In the genomic region with DNA sequence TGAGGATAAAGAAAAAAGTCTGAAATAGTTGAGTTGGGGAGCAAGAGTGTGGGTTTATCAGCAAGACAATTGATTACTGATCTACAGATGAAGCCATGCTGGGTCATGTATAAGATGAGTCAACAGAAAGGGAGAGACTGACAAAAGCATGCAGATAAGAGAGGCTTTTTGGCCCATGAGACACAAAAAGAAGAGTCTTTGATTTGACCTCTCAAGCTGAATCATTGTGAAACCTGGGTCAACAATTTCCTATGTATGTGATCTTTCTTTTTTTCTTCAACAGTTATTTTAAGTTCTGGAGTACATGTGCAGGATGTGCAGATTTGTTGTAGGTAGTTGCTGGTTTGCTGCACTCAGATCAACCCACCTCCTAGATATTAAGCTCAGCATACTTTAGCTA, we compare ENCODE assay signal across 18 cellular contexts. TPM values are rescaled to one million over a fixed set of nuclear protein-coding genes. Genes with fewer than 3 reads are reported as not detected.
DNase-seq lines count a peak whose midpoint lies in the region; ATAC-seq lines count a peak whose summit lies in the region.
"Had no signal": no experiment of that assay in that cellular context is flagged by ENCODE, and none has a peak within 500 bp of the region (broad histone marks: within the 10 kb centered on the region; RNA-seq: fewer than 3 reads in every experiment).

No MANE protein-coding gene starts in this region.

- ATAC-seq in GM18511 (IDR thresholded peaks at IDR 0.05; ENCODE audit: unreplicated experiment) (peak; percentile 90), GM21381 (IDR thresholded peaks at IDR 0.05; ENCODE audit: unreplicated experiment) (peak; percentile 68), HG02885 (IDR thresholded peaks at IDR 0.05; ENCODE audit: poor library complexity, unreplicated experiment) (peak; percentile 85), HG03565 (IDR thresholded peaks at IDR 0.05; ENCODE audit: unreplicated experiment) (peak; percentile 77), esophagus mucosa (no peak)
- ATAC-seq: effector memory CD8-positive, alpha-beta T cell; stimulated activated naive B cell treated with anti-CD40 and anti-IgM and Interleukin-4, amounts not matched to agents 10 μg/mL and 1 μg/mL and 100 μg/mL, for 72 hours had no signal

- intact Hi-C loops in activated T-helper 1 cell treated with anti-CD3 and anti-CD28 coated beads, Interleukin-12 subunit alpha, Interleukin-12 subunit beta, Interleukin-2, Interleukin-4 antibody, amounts not matched to agents 30 ng/mL and 10 ng/mL and 1 ng/mL, durations not matched to agents 14 hours and 24 hours and 36 hours (cut with micrococcal nuclease), result no loop called here

- no peak overlapping the region for H3K27ac Mint-ChIP-seq in activated T-helper 1 cell treated with anti-CD3 and anti-CD28 coated beads, Interleukin-12 subunit alpha, Interleukin-12 subunit beta, Interleukin-2, Interleukin-4 antibody, amounts not matched to agents 30 ng/mL and 10 ng/mL and 1 ng/mL, durations not matched to agents 14 hours and 24 hours and 36 hours
- H3K27ac Mint-ChIP-seq: activated CD4-positive, alpha-beta T cell treated with anti-CD3 and anti-CD28 coated beads, Interleukin-2, amount 10 ng/mL, durations not matched to agents 24 days and 14 days; brain; effector memory CD8-positive, alpha-beta T cell; stimulated activated naive B cell treated with anti-CD40 and anti-IgM and Interleukin-4, amounts not matched to agents 10 μg/mL and 1 μg/mL and 100 μg/mL, for 72 hours; T-helper 2 cell treated with Interferon-gamma antibody and Interleukin-4, amounts not matched to agents 5 μg/mL and 100 μg/mL, for 36 hours had no signal

- no peaks in the 10 kb centered on the region for H3K36me3 Mint-ChIP-seq in activated T-helper 1 cell treated with anti-CD3 and anti-CD28 coated beads, Interleukin-12 subunit alpha, Interleukin-12 subunit beta, Interleukin-2, Interleukin-4 antibody, amounts not matched to agents 30 ng/mL and 10 ng/mL and 1 ng/mL, durations not matched to agents 14 hours and 24 hours and 36 hours (ENCODE audit: low read depth)
- H3K36me3 Mint-ChIP-seq: brain; stimulated activated naive B cell treated with anti-CD40 and anti-IgM and Interleukin-4, amounts not matched to agents 10 μg/mL and 1 μg/mL and 100 μg/mL, for 72 hours had no signal

- no peak overlapping the region for H3K4me3 Mint-ChIP-seq in activated T-helper 1 cell treated with anti-CD3 and anti-CD28 coated beads, Interleukin-12 subunit alpha, Interleukin-12 subunit beta, Interleukin-2, Interleukin-4 antibody, amounts not matched to agents 30 ng/mL and 10 ng/mL and 1 ng/mL, durations not matched to agents 14 hours and 24 hours and 36 hours
- H3K4me3 Mint-ChIP-seq: activated CD4-positive, alpha-beta T cell treated with anti-CD3 and anti-CD28 coated beads, Interleukin-2, amount 10 ng/mL, durations not matched to agents 24 days and 14 days; brain; effector memory CD8-positive, alpha-beta T cell; stimulated activated naive B cell treated with anti-CD40 and anti-IgM and Interleukin-4, amounts not matched to agents 10 μg/mL and 1 μg/mL and 100 μg/mL, for 72 hours; T-helper 2 cell treated with Interferon-gamma antibody and Interleukin-4, amounts not matched to agents 5 μg/mL and 100 μg/mL, for 36 hours had no signal

- DNase-seq in GF-D8 (lab: John Stamatoyannopoulos, UW) (no peak), occipital lobe (lab: John Stamatoyannopoulos, UW) (no peak)
- DNase-seq in activated T-helper 1 cell treated with anti-CD3 and anti-CD28 coated beads, Interleukin-12 subunit alpha, Interleukin-12 subunit beta, Interleukin-2, Interleukin-4 antibody, amounts not matched to agents 30 ng/mL and 10 ng/mL and 1 ng/mL, durations not matched to agents 14 hours and 24 hours and 36 hours (ENCODE audit: low spot score), result no peak
- DNase-seq: activated CD4-positive, alpha-beta T cell treated with anti-CD3 and anti-CD28 coated beads, Interleukin-2, amount 10 ng/mL, durations not matched to agents 24 days and 14 days; activated effector memory CD4-positive, alpha-beta T cell treated with anti-CD3 and anti-CD28 coated beads, Interleukin-2, amount 50 U/mL, for 16 hours; effector memory CD8-positive, alpha-beta T cell; kidney glomerular epithelial cell; NCI-H1694; NCI-H748 treated with DMSO at 0.1 percent for 48 hours; stimulated activated CD4-positive, alpha-beta T cell treated with anti-CD3 and anti-CD28 coated beads, Interleukin-2, amount 100 ng/mL, for 48 hours; stimulated activated naive B cell treated with anti-CD40 and anti-IgM and Interleukin-4, amounts not matched to agents 10 μg/mL and 1 μg/mL and 100 μg/mL, for 72 hours had no signal

- H3K4me1 Mint-ChIP-seq in activated T-helper 1 cell treated with anti-CD3 and anti-CD28 coated beads, Interleukin-12 subunit alpha, Interleukin-12 subunit beta, Interleukin-2, Interleukin-4 antibody, amounts not matched to agents 30 ng/mL and 10 ng/mL and 1 ng/mL, durations not matched to agents 14 hours and 24 hours and 36 hours (ENCODE audit: low read depth), result no peaks in the 10 kb centered on the region
- H3K4me1 Mint-ChIP-seq: activated CD4-positive, alpha-beta T cell treated with anti-CD3 and anti-CD28 coated beads, Interleukin-2, amount 10 ng/mL, durations not matched to agents 24 days and 14 days; brain; stimulated activated naive B cell treated with anti-CD40 and anti-IgM and Interleukin-4, amounts not matched to agents 10 μg/mL and 1 μg/mL and 100 μg/mL, for 72 hours had no signal

- H3K9me3 Mint-ChIP-seq in activated T-helper 1 cell treated with anti-CD3 and anti-CD28 coated beads, Interleukin-12 subunit alpha, Interleukin-12 subunit beta, Interleukin-2, Interleukin-4 antibody, amounts not matched to agents 30 ng/mL and 10 ng/mL and 1 ng/mL, durations not matched to agents 14 hours and 24 hours and 36 hours, result no peaks in the 10 kb centered on the region
- H3K9me3 Mint-ChIP-seq: activated CD4-positive, alpha-beta T cell treated with anti-CD3 and anti-CD28 coated beads, Interleukin-2, amount 10 ng/mL, durations not matched to agents 24 days and 14 days; brain; T-helper 2 cell treated with Interferon-gamma antibody and Interleukin-4, amounts not matched to agents 5 μg/mL and 100 μg/mL, for 36 hours had no signal

- H3K27me3 Mint-ChIP-seq in activated T-helper 1 cell treated with anti-CD3 and anti-CD28 coated beads, Interleukin-12 subunit alpha, Interleukin-12 subunit beta, Interleukin-2, Interleukin-4 antibody, amounts not matched to agents 30 ng/mL and 10 ng/mL and 1 ng/mL, durations not matched to agents 14 hours and 24 hours and 36 hours (ENCODE audit: insufficient read depth), result peaks cover 2% of the 10 kb centered on the region
- H3K27me3 Mint-ChIP-seq: activated CD4-positive, alpha-beta T cell treated with anti-CD3 and anti-CD28 coated beads, Interleukin-2, amount 10 ng/mL, durations not matched to agents 24 days and 14 days; brain; effector memory CD8-positive, alpha-beta T cell had no signal

RNA-seq across cellular contexts. Expression of gene RIMS1, which starts 15.9 kb away (rescaled TPM):
- total RNA-seq in esophagus mucosa (0.48 TPM), occipital lobe (456 TPM)
- not detected in 2 replicates for total RNA-seq in activated T-helper 1 cell treated with anti-CD3 and anti-CD28 coated beads, Interleukin-12 subunit alpha, Interleukin-12 subunit beta, Interleukin-2, Interleukin-4 antibody, amounts not matched to agents 30 ng/mL and 10 ng/mL and 1 ng/mL, durations not matched to agents 14 hours and 24 hours and 36 hours
- total RNA-seq: activated CD4-positive, alpha-beta T cell treated with anti-CD3 and anti-CD28 coated beads, Interleukin-2, amount 10 ng/mL, durations not matched to agents 24 days and 14 days had no signal

Comparison
In these comparisons a context has a peak if more than half of its experiments do, and no peak if none do; other contexts are left out.
1. RNA of gene RIMS1, which starts 15.9 kb away (total RNA-seq): 456 TPM in occipital lobe (single experiment); 0.48 TPM in esophagus mucosa (single experiment) and not detected in activated T-helper 1 cell treated with anti-CD3 and anti-CD28 coated beads, Interleukin-12 subunit alpha, Interleukin-12 subunit beta, Interleukin-2, Interleukin-4 antibody, amounts not matched to agents 30 ng/mL and 10 ng/mL and 1 ng/mL, durations not matched to agents 14 hours and 24 hours and 36 hours; every median in the first group is over 100 times any median in the second.